In the genomic region with DNA sequence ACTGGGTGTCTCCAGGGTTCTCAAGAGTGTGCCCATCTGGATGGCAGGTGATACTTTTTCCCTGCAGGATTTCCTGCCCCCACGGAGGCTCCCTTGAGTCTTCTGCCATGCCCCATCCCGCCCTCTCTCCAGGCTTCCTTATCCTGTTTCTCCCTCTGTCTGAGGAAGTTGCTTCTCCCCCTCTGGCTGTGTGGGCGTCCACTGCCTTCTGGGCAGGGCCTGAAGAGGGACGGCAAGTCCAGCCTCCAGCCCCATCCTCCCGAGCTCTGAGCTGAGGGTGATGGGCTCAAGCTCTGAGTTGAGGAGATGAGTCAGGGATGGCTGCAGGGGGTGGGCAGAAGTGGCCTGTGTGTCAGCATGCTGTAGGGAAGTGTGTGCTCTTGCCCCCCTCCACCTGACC, we compare ENCODE assay signal across 20 cellular contexts. TPM values are rescaled to one million over a fixed set of nuclear protein-coding genes. Genes with fewer than 3 reads are reported as not detected.
DNase-seq lines count a peak whose midpoint lies in the region; ATAC-seq, FAIRE-seq and TF ChIP-seq lines count a peak whose summit lies in the region.
"Had no signal": no experiment of that assay in that cellular context is flagged by ENCODE, and none has a peak within 500 bp of the region (broad histone marks: within the 10 kb centered on the region; RNA-seq: fewer than 3 reads in every experiment).

No MANE protein-coding gene starts in this region.

- DNase-seq in Right ventricle myocardium inferior (ENCODE audit: missing footprints), result peak; percentile 21
- no peak for DNase-seq in heart right ventricle
- peak; percentile 47 for DNase-seq in RPMI7951 (ENCODE audit: low read depth)
- no peak for DNase-seq in glutamatergic neuron
- DNase-seq in urothelium cell line (ENCODE audit: low spot score), result peak; percentile 20
- no peak for DNase-seq in activated CD8-positive, alpha-beta memory T cell treated with anti-CD3 and anti-CD28 coated beads, Interleukin-2, amount 10 ng/mL, durations not matched to agents 7 days and 5 days
- DNase-seq in stomach, result no peak
- no peak for DNase-seq in right lobe of liver
- DNase-seq: DMS79 treated with DMSO at 0.1 percent for 48 hours; effector CD8-positive, alpha-beta T cell; midbrain; NCI-H1092; NCI-H2081; NCI-H748 treated with DMSO at 0.1 percent for 48 hours had no signal

- peaks cover 3% of the 10 kb centered on the region for H3K27me3 Mint-ChIP-seq in glutamatergic neuron (ENCODE audit: unreplicated experiment)
- peaks cover 14% of the 10 kb centered on the region for H3K27me3 Mint-ChIP-seq in activated CD8-positive, alpha-beta memory T cell treated with anti-CD3 and anti-CD28 coated beads, Interleukin-2, amount 10 ng/mL, durations not matched to agents 7 days and 5 days

- H3K4me1 ChIP-seq in heart right ventricle (peaks cover 0 to 10% (median 0%) of the 10 kb centered on the region in 9 donors), stomach (peaks cover under 1 to 12% (median 8%) of the 10 kb centered on the region in 4 donors), right lobe of liver (peaks cover 0 to 2% (median 0%) of the 10 kb centered on the region in 4 donors)

- H3K9me3 ChIP-seq in heart right ventricle (peaks cover 0 to 4% (median 0%) of the 10 kb centered on the region in 11 donors), stomach (peaks cover 0 to 7% (median 5%) of the 10 kb centered on the region in 4 donors), right lobe of liver (no peaks in the 10 kb centered on the region)

- H3K36me3 ChIP-seq in heart right ventricle (no peaks in the 10 kb centered on the region), stomach (no peaks in the 10 kb centered on the region), right lobe of liver (no peaks in the 10 kb centered on the region)

- H3K9me3 Mint-ChIP-seq in glutamatergic neuron (ENCODE audit: unreplicated experiment), result peaks cover 8% of the 10 kb centered on the region
- H3K9me3 Mint-ChIP-seq in activated CD8-positive, alpha-beta memory T cell treated with anti-CD3 and anti-CD28 coated beads, Interleukin-2, amount 10 ng/mL, durations not matched to agents 7 days and 5 days (ENCODE audit: low read depth), result no peaks in the 10 kb centered on the region
- H3K9me3 Mint-ChIP-seq: central memory CD8-positive, alpha-beta T cell; stimulated activated naive CD8-positive, alpha-beta T cell treated with anti-CD3 and anti-CD28 coated beads, Interleukin-15, Interleukin-2, amounts not matched to agents 100 ng/mL and 50 ng/mL, for 24 hours had no signal

- no peak for ATAC-seq in Right ventricle myocardium inferior
- ATAC-seq in heart right ventricle, result no peak
- no peak for ATAC-seq in activated CD8-positive, alpha-beta memory T cell treated with anti-CD3 and anti-CD28 coated beads, Interleukin-2, amount 10 ng/mL, durations not matched to agents 7 days and 5 days
- no peak for ATAC-seq in right lobe of liver

- WGBS in heart right ventricle, 2 donors, result 31 to 33% methylated on average over 5 of the region's 5 CpGs
- 35 to 49% (median 39%) methylated on average over 4 to 5 of the region's 5 CpGs for WGBS in stomach, 5 donors
- WGBS in right lobe of liver (ENCODE audit: insufficient coverage, low coverage, low lambda C conversion rate, missing lambda C conversion rate), result 47% methylated on average over 4 of the region's 5 CpGs

- CTCF ChIA-PET in activated CD8-positive, alpha-beta memory T cell treated with anti-CD3 and anti-CD28 coated beads, Interleukin-2, amount 10 ng/mL, durations not matched to agents 7 days and 5 days (lab: Charles Lee), result interaction anchor here (1.8 kb wide), 1 partner anchor 67 kb away, joined by 4 read pairs; no protein-coding TSS in a partner anchor

- H3K4me3 ChIP-seq in heart right ventricle (no peak overlapping the region), stomach (no peak overlapping the region), right lobe of liver (no peak overlapping the region)
- H3K4me3 ChIP-seq: hepatocyte had no signal

- H3K4me3 Mint-ChIP-seq in glutamatergic neuron (ENCODE audit: unreplicated experiment), result no peak overlapping the region
- no peak overlapping the region for H3K4me3 Mint-ChIP-seq in activated CD8-positive, alpha-beta memory T cell treated with anti-CD3 and anti-CD28 coated beads, Interleukin-2, amount 10 ng/mL, durations not matched to agents 7 days and 5 days
- H3K4me3 Mint-ChIP-seq: central memory CD8-positive, alpha-beta T cell; stimulated activated naive CD8-positive, alpha-beta T cell treated with anti-CD3 and anti-CD28 coated beads, Interleukin-15, Interleukin-2, amounts not matched to agents 100 ng/mL and 50 ng/mL, for 24 hours had no signal

- H3K27me3 ChIP-seq in heart right ventricle, result peaks cover 0 to 34% (median 17%) of the 10 kb centered on the region in 7 donors
- H3K27me3 ChIP-seq in stomach, result peaks cover 5 to 41% (median 11%) of the 10 kb centered on the region in 3 donors
- peaks cover 0 to 5% of the 10 kb centered on the region in 2 donors for H3K27me3 ChIP-seq in right lobe of liver

- FAIRE-seq in urothelium cell line (lab: Jason Lieb, UNC), result no peak
- FAIRE-seq: A204.1, RCC 7860 had no signal

- peak overlapping the region; percentile 52 for H3K27ac Mint-ChIP-seq in glutamatergic neuron (ENCODE audit: unreplicated experiment)
- no peak overlapping the region for H3K27ac Mint-ChIP-seq in activated CD8-positive, alpha-beta memory T cell treated with anti-CD3 and anti-CD28 coated beads, Interleukin-2, amount 10 ng/mL, durations not matched to agents 7 days and 5 days
- H3K27ac Mint-ChIP-seq: stimulated activated naive CD8-positive, alpha-beta T cell treated with anti-CD3 and anti-CD28 coated beads, Interleukin-15, Interleukin-2, amounts not matched to agents 100 ng/mL and 50 ng/mL, for 24 hours had no signal

- TF ChIP-seq POLR2A in stomach (IDR thresholded peaks at IDR 0.05) (no peak), right lobe of liver (IDR thresholded peaks at IDR 0.05) (no peak)

- peaks cover 16% of the 10 kb centered on the region for H3K4me1 Mint-ChIP-seq in glutamatergic neuron (ENCODE audit: low read depth, unreplicated experiment)
- peaks cover 7% of the 10 kb centered on the region for H3K4me1 Mint-ChIP-seq in activated CD8-positive, alpha-beta memory T cell treated with anti-CD3 and anti-CD28 coated beads, Interleukin-2, amount 10 ng/mL, durations not matched to agents 7 days and 5 days

- H3K36me3 Mint-ChIP-seq in glutamatergic neuron (ENCODE audit: unreplicated experiment), result no peaks in the 10 kb centered on the region
- H3K36me3 Mint-ChIP-seq in activated CD8-positive, alpha-beta memory T cell treated with anti-CD3 and anti-CD28 coated beads, Interleukin-2, amount 10 ng/mL, durations not matched to agents 7 days and 5 days, result no peaks in the 10 kb centered on the region

- no peak overlapping the region for H3K27ac ChIP-seq in heart right ventricle
- H3K27ac ChIP-seq in stomach, result no peak overlapping the region
- H3K27ac ChIP-seq in right lobe of liver, result no peak overlapping the region
- H3K27ac ChIP-seq: C4-2B, hepatocyte had no signal

- TF ChIP-seq CTCF in heart right ventricle (IDR thresholded peaks at IDR 0.05), result no peak
- TF ChIP-seq CTCF in glutamatergic neuron (IDR thresholded peaks at IDR 0.05; ENCODE audit: partially characterized antibody, unreplicated experiment), result no peak
- no peak for TF ChIP-seq CTCF in stomach (IDR thresholded peaks at IDR 0.05)
- no peak for TF ChIP-seq CTCF in right lobe of liver (IDR thresholded peaks at IDR 0.05)

- intact Hi-C loops in Right ventricle myocardium inferior (cut with DNase I) (no loop called here), heart right ventricle (cut with DNase I) (no loop called here), stomach (cut with DNase I; ENCODE audit: low total_unique reads) (no loop called here), right lobe of liver (cut with DNase I) (no loop called here)

- no peak for TF ChIP-seq EP300 in stomach (IDR thresholded peaks at IDR 0.05)

RNA-seq across cellular contexts. Expression of a gene that starts 14.2 kb away (rescaled TPM):
- total RNA-seq in Right ventricle myocardium inferior (57.2 TPM), heart right ventricle (10 to 100 TPM; 25.0 to 51.3 (median 38.0) TPM), glutamatergic neuron (ENCODE audit: unreplicated experiment) (86.0 TPM), stomach (10 to 100 TPM; 26.4 to 92.4 (median 50.7) TPM), right lobe of liver (1 to 10 TPM; 1.0 to 3.8 (median 1.8) TPM)
- polyA plus RNA-seq in heart right ventricle (10 to 100 TPM in 1 of 2 donors, 1 to 10 TPM in 1; 9.5 to 19.3 TPM), stomach (10 to 100 TPM; 11.8 to 25.0 (median 17.9) TPM)
- total RNA-seq in RPMI7951 (2014; rRNA removed; shearing (Covaris generic)), result 1.2 and 1.3 TPM in 2 replicates
- 10 to 100 TPM in 1 of 2 experiments, 1 to 10 TPM in 1; 6.5 to 26.2 TPM for total RNA-seq in activated CD8-positive, alpha-beta memory T cell treated with anti-CD3 and anti-CD28 coated beads, Interleukin-2, amount 10 ng/mL, durations not matched to agents 7 days and 5 days

RNA-seq across cellular contexts. Expression of a gene that starts 32.6 kb away (rescaled TPM):
- total RNA-seq in Right ventricle myocardium inferior, result 0.16 TPM
- under 1 TPM; 0.06 to 0.30 (median 0.19) TPM for total RNA-seq in heart right ventricle
- polyA plus RNA-seq in heart right ventricle, result under 1 TPM; 0.06 to 0.44 TPM
- not detected in 2 replicates for total RNA-seq in RPMI7951 (2014; rRNA removed; shearing (Covaris generic))
- 19.0 TPM for total RNA-seq in glutamatergic neuron (ENCODE audit: unreplicated experiment)
- under 1 TPM in 1 of 2 experiments, not detected in 1; 0.12 TPM for total RNA-seq in activated CD8-positive, alpha-beta memory T cell treated with anti-CD3 and anti-CD28 coated beads, Interleukin-2, amount 10 ng/mL, durations not matched to agents 7 days and 5 days
- total RNA-seq in stomach, result 1 to 10 TPM in 1 of 5 donors, not detected in 4; 1.7 TPM
- polyA plus RNA-seq in stomach, result under 1 TPM in 2 of 3 donors, not detected in 1; 0.12 to 0.48 TPM
- not detected for total RNA-seq in right lobe of liver
- total RNA-seq: hepatocyte had no signal

Comparison
In these comparisons a context has a peak if more than half of its experiments do, and no peak if none do; other contexts are left out.
1. DNase-seq: peak in Right ventricle myocardium inferior (single experiment), RPMI7951 (single experiment) and urothelium cell line (single experiment); none in heart right ventricle (0 of 2), glutamatergic neuron (single experiment), activated CD8-positive, alpha-beta memory T cell treated with anti-CD3 and anti-CD28 coated beads, Interleukin-2, amount 10 ng/mL, durations not matched to agents 7 days and 5 days (single experiment), stomach (single experiment) and right lobe of liver (0 of 3).